ENCODE assay signal across 19 cellular contexts in the genomic region with DNA sequence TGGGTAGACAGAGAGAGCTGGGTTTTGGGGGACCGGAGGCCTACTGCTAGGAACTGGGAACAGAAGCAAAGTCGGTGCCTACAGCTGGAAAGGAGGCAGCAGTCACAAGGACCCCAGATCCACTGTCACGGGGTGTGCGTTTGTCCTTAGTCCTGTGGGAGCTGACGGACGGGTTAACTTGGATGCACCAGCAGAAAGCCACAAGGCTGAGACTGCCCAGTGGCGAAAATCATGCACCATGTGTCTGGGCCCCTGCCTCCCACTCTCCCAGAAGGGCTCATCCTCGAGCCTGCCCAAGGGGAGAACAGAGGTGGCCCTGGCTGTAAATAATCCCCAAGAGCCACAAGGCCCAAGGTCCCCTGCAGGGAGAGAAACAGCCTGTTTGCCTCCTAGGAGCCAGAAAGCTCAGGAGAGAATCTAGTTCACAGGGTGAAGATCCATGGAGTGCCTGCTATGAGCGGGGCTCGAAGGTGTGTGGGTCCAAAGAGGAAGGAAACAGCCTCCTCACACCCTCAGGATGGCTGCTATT.
"Had no signal": no experiment of that assay in that cellular context is flagged by ENCODE, and none has a peak within 500 bp of the region (broad histone marks: within the 10 kb centered on the region; RNA-seq: fewer than 3 reads in every experiment).

No MANE protein-coding gene starts in this region.

- H3K27me3 Mint-ChIP-seq: activated CD8-positive, alpha-beta memory T cell treated with anti-CD3 and anti-CD28 coated beads, Interleukin-2, amount 10 ng/mL, durations not matched to agents 7 days and 5 days; activated naive CD8-positive, alpha-beta T cell treated with anti-CD3 and anti-CD28 coated beads, Interleukin-2, amount 10 ng/mL, durations not matched to agents 7 days and 5 days had no signal

- DNase-seq: activated CD4-positive, alpha-beta T cell treated with anti-CD3 and anti-CD28 coated beads, Interleukin-2, amount 50 U/mL, for 48 hours; activated CD8-positive, alpha-beta memory T cell treated with anti-CD3 and anti-CD28 coated beads, Interleukin-2, amount 10 ng/mL, durations not matched to agents 7 days and 5 days; body of pancreas; caudate nucleus; endodermal cell; foreskin keratinocyte; glutamatergic neuron; kidney; stimulated activated CD4-positive, alpha-beta T cell treated with anti-CD3 and anti-CD28 coated beads, Interleukin-12 subunit alpha, Interleukin-12 subunit beta, amount 100 ng/mL, for 4 hours; stimulated activated CD4-positive, alpha-beta T cell treated with anti-CD3 and anti-CD28 coated beads, Interleukin-1b, Interleukin-23, amount 100 ng/mL, for 48 hours; stimulated activated CD8-positive, alpha-beta memory T cell treated with anti-CD3 and anti-CD28 coated beads, Interleukin-4, amount 100 ng/mL, for 48 hours; stimulated activated naive CD4-positive, alpha-beta T cell treated with Interleukin-2 at 50 U/mL for 16 hours; substantia nigra had no signal

- H3K4me3 Mint-ChIP-seq: activated CD8-positive, alpha-beta memory T cell treated with anti-CD3 and anti-CD28 coated beads, Interleukin-2, amount 10 ng/mL, durations not matched to agents 7 days and 5 days; activated naive CD8-positive, alpha-beta T cell treated with anti-CD3 and anti-CD28 coated beads, Interleukin-2, amount 10 ng/mL, durations not matched to agents 7 days and 5 days; endodermal cell; memory B cell had no signal

- H3K27me3 ChIP-seq: body of pancreas, foreskin keratinocyte, left lung, pancreas had no signal

- H3K36me3 ChIP-seq: left lung, pancreas, tibial artery had no signal

- H3K4me1 Mint-ChIP-seq: memory B cell had no signal

- H3K27ac Mint-ChIP-seq: activated CD8-positive, alpha-beta memory T cell treated with anti-CD3 and anti-CD28 coated beads, Interleukin-2, amount 10 ng/mL, durations not matched to agents 7 days and 5 days; activated naive CD8-positive, alpha-beta T cell treated with anti-CD3 and anti-CD28 coated beads, Interleukin-2, amount 10 ng/mL, durations not matched to agents 7 days and 5 days; endodermal cell; memory B cell had no signal

- H3K9me3 Mint-ChIP-seq: endodermal cell had no signal

- H3K4me3 ChIP-seq: body of pancreas, left lung, pancreas, tibial artery had no signal

- H3K4me1 ChIP-seq: pancreas had no signal

- ATAC-seq: activated CD4-positive, CD25-positive, alpha-beta regulatory T cell treated with anti-CD3 and anti-CD28 coated beads, Interleukin-2, amount 50 U/mL, for 24 hours; activated CD8-positive, alpha-beta memory T cell treated with anti-CD3 and anti-CD28 coated beads, Interleukin-2, amount 10 ng/mL, durations not matched to agents 7 days and 5 days; body of pancreas; foreskin keratinocyte; left lung; pancreas had no signal

- H3K27ac ChIP-seq: body of pancreas, foreskin keratinocyte, pancreas, tibial artery had no signal

- H3K9me3 ChIP-seq: body of pancreas, pancreas, tibial artery had no signal
